6 cellular contexts compared by ENCODE assay signal in the genomic region with DNA sequence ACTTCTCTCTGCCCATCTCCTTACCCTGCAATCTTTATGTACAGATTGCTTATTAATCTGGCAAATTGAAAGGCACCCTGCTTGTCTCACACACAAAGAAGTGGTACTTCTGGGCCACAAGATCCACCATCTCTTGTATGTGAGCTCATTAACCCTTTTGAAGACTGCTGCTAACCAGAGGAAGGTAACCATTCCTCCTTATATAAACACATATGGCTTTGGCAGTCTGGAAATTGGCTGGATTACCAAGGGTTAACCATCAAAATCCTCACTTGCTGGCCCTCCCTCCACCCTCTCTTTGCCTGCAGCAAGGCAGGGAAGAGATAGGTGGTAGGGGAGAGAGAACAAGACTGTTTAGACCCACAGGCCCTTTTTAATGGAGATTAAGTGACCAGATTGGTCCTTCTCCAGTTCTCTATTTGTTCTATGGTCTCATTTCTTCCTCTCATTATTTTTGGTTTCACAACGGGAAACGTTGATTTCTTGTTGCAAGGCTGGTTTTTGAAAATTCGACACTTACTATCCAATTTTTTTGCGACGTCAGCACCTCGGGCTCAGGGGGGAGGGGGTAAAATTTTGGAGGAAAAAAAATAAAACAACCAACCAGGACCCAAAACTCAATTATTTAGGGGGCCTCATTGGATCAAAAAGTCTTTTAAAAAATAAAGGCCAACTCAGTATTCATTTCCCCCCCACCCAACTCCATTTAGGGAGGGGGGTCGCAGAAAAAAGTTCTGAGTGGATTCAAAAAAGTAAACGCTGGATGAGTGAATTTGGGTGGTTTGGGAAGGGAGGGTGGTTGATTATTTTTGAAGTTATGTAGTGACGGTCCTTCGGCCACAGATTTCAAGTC. TPM values are rescaled to one million over a fixed set of nuclear protein-coding genes. Genes with fewer than 3 reads are reported as not detected.
A peak's percentile ranks its signal among the peaks of the same experiment; 100 is the strongest.
DNase-seq lines count a peak whose midpoint lies in the region; ATAC-seq and TF ChIP-seq lines count a peak whose summit lies in the region.

No MANE protein-coding gene starts in this region.

- H3K27me3 Mint-ChIP-seq in natural killer cell (ENCODE audit: low read depth in 2 of 2) = peaks cover 0 to 5% of the 10 kb centered on the region in 2 donors

- TF ChIP-seq CTCF in GM12864 (IDR thresholded peaks at IDR 0.05; ENCODE audit: low read depth, low read length, missing control alignments) (no peak), natural killer cell (IDR thresholded peaks at IDR 0.05) (no peak)

- H3K4me1 Mint-ChIP-seq in natural killer cell = peaks cover 65 to 72% of the 10 kb centered on the region in 2 donors

- DNase-seq in GM12864 (ENCODE audit: low read depth) (no peak), NCI-H748 treated with DMSO at 0.1 percent for 48 hours (lab: John Stamatoyannopoulos, UW) (peak; percentile 64), natural killer cell (peak; percentile 33), islet precursor cell (no peak)
- DNase-seq in central memory CD4-positive, alpha-beta T cell = peak; percentile 67

- no peaks in the 10 kb centered on the region for H3K9me3 Mint-ChIP-seq in natural killer cell

- peak overlapping the region; percentile 100 for H3K4me3 Mint-ChIP-seq in natural killer cell

- peak overlapping the region; percentile 96 to 100 for H3K27ac Mint-ChIP-seq in natural killer cell

- intact Hi-C loops in natural killer cell (cut with micrococcal nuclease) = loop anchor here (2.0 to 10.0 kb wide), 7 partner anchors 31 to 739 kb away; a partner anchor contains a TSS

- peaks cover 26% of the 10 kb centered on the region for H3K36me3 Mint-ChIP-seq in natural killer cell

- ATAC-seq in natural killer cell (no peak), GM18870 (IDR thresholded peaks at IDR 0.05; ENCODE audit: unreplicated experiment) (no peak)

- H3K4me3 ChIP-seq in GM12864 (ENCODE audit: low read depth, low read length) = peak overlapping the region; percentile 81

RNA-seq across cellular contexts. Expression of a gene that starts 0.9 kb away (rescaled TPM):
- 100 to 1,000 TPM; 151 to 222 (median 174) TPM for total RNA-seq in natural killer cell

RNA-seq across cellular contexts. Expression of a gene that starts 1.5 kb away (rescaled TPM):
- 10 to 100 TPM; 14.2 to 19.9 (median 16.6) TPM for total RNA-seq in natural killer cell

RNA-seq across cellular contexts. Expression of a gene that starts 10.5 kb away (rescaled TPM):
- 10 to 100 TPM in 1 of 3 donors, 1 to 10 TPM in 2; 8.1 to 10.8 (median 8.9) TPM for total RNA-seq in natural killer cell

RNA-seq across cellular contexts. Expression of a gene that starts 30.7 kb away (rescaled TPM):
- total RNA-seq in natural killer cell = 10 to 100 TPM; 39.4 to 51.4 (median 50.9) TPM

RNA-seq across cellular contexts. Expression of a gene that starts 44.9 kb away (rescaled TPM):
- total RNA-seq in natural killer cell = 100 to 1,000 TPM in 2 of 3 donors, 10 to 100 TPM in 1; 91.4 to 138 (median 138) TPM

Comparison
In these comparisons a context has a peak if more than half of its experiments do, and no peak if none do; other contexts are left out.
1. DNase-seq: peak in NCI-H748 treated with DMSO at 0.1 percent for 48 hours (single experiment), central memory CD4-positive, alpha-beta T cell (single experiment) and natural killer cell (single experiment); none in GM12864 (single experiment) and islet precursor cell (single experiment).